ENCODE assay signal across 25 cellular contexts in genomic region chr17:61160789-61161440, GRCh38.
A peak's percentile ranks its signal among the peaks of the same experiment; 100 is the strongest.
DNase-seq lines count a peak whose midpoint lies in the region; ATAC-seq and TF ChIP-seq lines count a peak whose summit lies in the region.
"Had no signal": no experiment of that assay in that cellular context is flagged by ENCODE, and none has a peak within 500 bp of the region (broad histone marks: within the 10 kb centered on the region; RNA-seq: fewer than 3 reads in every experiment).

No MANE protein-coding gene starts in this region.

- H3K9ac ChIP-seq in SK-N-SH (no peak overlapping the region; the same call in 1 of the 2 replicates), smooth muscle cell (ENCODE audit: low read depth) (no peak overlapping the region)
- H3K9ac ChIP-seq: neural progenitor cell had no signal

- H3K4me1 ChIP-seq in HEK293 (ENCODE audit: control insufficient read depth, insufficient read depth, low read length): peaks cover 37% of the 10 kb centered on the region
- peaks cover 38 to 62% of the 10 kb centered on the region in 2 experiments for H3K4me1 ChIP-seq in SK-N-SH (ENCODE audit: control insufficient read depth in 1 of 2, insufficient read depth in 2 of 2, low read depth in 1 of 2, low read length in 1 of 2)
- H3K4me1 ChIP-seq in smooth muscle cell (ENCODE audit: low read depth): peaks cover 54% of the 10 kb centered on the region

- POLR2A ChIA-PET in HEK293 (lab: Yijun Ruan, JAX): no interaction called here
- POLR2A ChIA-PET in SK-N-SH (lab: Yijun Ruan, JAX): interaction anchor here (1.0 to 2.2 kb wide), 9 partner anchors 12 to 238 kb away, joined by 3 to 9 read pairs (median 3); partner anchors contain the start of gene TBX2

- TF ChIP-seq CTCF in HEK293 (tag by site-specific recombination; IDR thresholded peaks at IDR 0.05) (no peak), SK-N-SH (IDR thresholded peaks at IDR 0.05) (no peak), smooth muscle cell (IDR thresholded peaks at IDR 0.05; ENCODE audit: borderline replicate concordance, insufficient read depth, poor library complexity, severe bottlenecking) (no peak)

- 19% methylated on average over 2 of the region's 2 CpGs for WGBS in SK-N-SH (ENCODE audit: low lambda C conversion rate)
- 57% methylated on average over 2 of the region's 2 CpGs for WGBS in smooth muscle cell (ENCODE audit: low lambda C conversion rate)

- CTCF ChIA-PET in HEK293 (lab: Yijun Ruan, JAX): interaction anchor here (0.7 kb wide), 1 partner anchor 1047 kb away, joined by 3 read pairs; no protein-coding TSS in a partner anchor
- CTCF ChIA-PET in SK-N-SH (lab: Yijun Ruan, JAX): interaction anchor here (0.6 to 2.2 kb wide), 21 partner anchors 9 to 440 kb away, joined by 3 to 9 read pairs (median 4); partner anchors contain the start of gene TBX2

- no peak overlapping the region for H3K27ac ChIP-seq in HEK293 (ENCODE audit: extremely low read depth, low read depth, low read length)
- H3K27ac ChIP-seq in SK-N-SH (ENCODE audit: low read depth in 2 of 2, low read length in 1 of 2): peak overlapping the region; percentile 91 to 100
- H3K27ac ChIP-seq in smooth muscle cell (ENCODE audit: low read depth): peak overlapping the region; percentile 77
- H3K27ac ChIP-seq: coronary artery, esophagus squamous epithelium, neural progenitor cell had no signal

- H3K4me3 ChIP-seq in HEK293 (ENCODE audit: low read depth, low read length) (no peak overlapping the region), SK-N-SH (ENCODE audit: low read depth in 2 of 2, low read length in 1 of 2) (no peak overlapping the region), smooth muscle cell (no peak overlapping the region)
- H3K4me3 ChIP-seq: coronary artery, esophagus squamous epithelium, mucosa of descending colon, neural progenitor cell had no signal

- H3F3A ChIP-seq in SK-N-SH (replicated peaks; ENCODE audit: insufficient read depth) (peaks cover 50% of the 10 kb centered on the region), smooth muscle cell (ENCODE audit: low read depth) (no peaks in the 10 kb centered on the region)

- peak; percentile 34 for TF ChIP-seq RAD21 in SK-N-SH (IDR thresholded peaks at IDR 0.05; ENCODE audit: low read length)

- no peak for ATAC-seq in HG03095 (IDR thresholded peaks at IDR 0.05; ENCODE audit: unreplicated experiment)
- ATAC-seq: left ventricle myocardium superior, mucosa of descending colon, right cardiac atrium had no signal

- H3K27me3 ChIP-seq in SK-N-SH (ENCODE audit: insufficient read depth): no peaks in the 10 kb centered on the region
- no peaks in the 10 kb centered on the region for H3K27me3 ChIP-seq in smooth muscle cell (ENCODE audit: low read depth)
- H3K27me3 ChIP-seq: esophagus squamous epithelium, neural progenitor cell had no signal

- peak overlapping the region; percentile 23; the same call in 1 of the 2 replicates for H3K4me2 ChIP-seq in SK-N-SH
- H3K4me2 ChIP-seq in smooth muscle cell: no peak overlapping the region
- H3K4me2 ChIP-seq: neural progenitor cell had no signal

- peak; percentile 32 to 95; a peak in 2 of 4 replicates for TF ChIP-seq EP300 in SK-N-SH (IDR thresholded peaks at IDR 0.05; ENCODE audit: borderline replicate concordance in 1 of 2, low read depth in 1 of 2, low read length in 1 of 2)

- peak overlapping the region; percentile 65; the same call in 1 of the 2 replicates for H2AFZ ChIP-seq in SK-N-SH (ENCODE audit: low read depth)
- no peak overlapping the region for H2AFZ ChIP-seq in smooth muscle cell (ENCODE audit: low read depth)
- H2AFZ ChIP-seq: neural progenitor cell had no signal

- H3K9me2 ChIP-seq in SK-N-SH: no peaks in the 10 kb centered on the region

- H3K36me3 ChIP-seq in HEK293 (ENCODE audit: control insufficient read depth in 2 of 2, insufficient read depth in 1 of 2, low read length in 2 of 2) (no peaks in the 10 kb centered on the region), SK-N-SH (replicated peaks in 1 of 2; ENCODE audit: control insufficient read depth in 1 of 2, insufficient read depth in 2 of 2, low read length in 1 of 2) (no peaks in the 10 kb centered on the region), smooth muscle cell (ENCODE audit: low read depth) (no peaks in the 10 kb centered on the region)
- H3K36me3 ChIP-seq: esophagus squamous epithelium, neural progenitor cell had no signal

- H4K20me1 ChIP-seq in SK-N-SH (ENCODE audit: insufficient read depth): no peaks in the 10 kb centered on the region
- H4K20me1 ChIP-seq in smooth muscle cell (ENCODE audit: low read depth): no peaks in the 10 kb centered on the region

- DNase-seq in SK-N-SH (no peak), fibroblast of gingiva (ENCODE audit: low read depth) (peak; percentile 14), smooth muscle cell (lab: John Stamatoyannopoulos, UW; ENCODE audit: unreplicated experiment) (no peak), NCI-H2107 treated with DMSO at 0.1 percent for 48 hours (lab: John Stamatoyannopoulos, UW; ENCODE audit: unreplicated experiment) (no peak), T-helper 9 cell (no peak), DMS79 (lab: John Stamatoyannopoulos, UW) (no peak)
- DNase-seq: activated CD4-positive, alpha-beta T cell treated with anti-CD3 and anti-CD28 coated beads, Interleukin-2, amount 50 U/mL, for 48 hours; activated CD4-positive, CD25-positive, alpha-beta regulatory T cell; activated effector memory CD4-positive, alpha-beta T cell treated with Interleukin-2 at 50 U/mL for 16 hours; CD4-positive, alpha-beta memory T cell; DMS 273 treated with DMSO at 0.1 percent for 48 hours; esophagus squamous epithelium; left ventricle myocardium superior; mucosa of descending colon; NCI-H1048; NCI-H2029; NCI-H345; right cardiac atrium; Right ventricle myocardium superior; stimulated activated CD4-positive, alpha-beta T cell treated with anti-CD3 and anti-CD28 coated beads, Interleukin-4, amount 100 ng/mL, for 4 hours; stimulated activated naive CD4-positive, alpha-beta T cell had no signal

- no peaks in the 10 kb centered on the region for H3K9me3 ChIP-seq in HEK293 (ENCODE audit: control insufficient read depth, insufficient read depth, low read depth, low read length)
- no peaks in the 10 kb centered on the region for H3K9me3 ChIP-seq in SK-N-SH
- H3K9me3 ChIP-seq in smooth muscle cell (replicated peaks; ENCODE audit: low read depth): no peaks in the 10 kb centered on the region
- H3K9me3 ChIP-seq: esophagus squamous epithelium, mucosa of descending colon had no signal

- H3K79me2 ChIP-seq in SK-N-SH (ENCODE audit: insufficient read depth) (peaks cover 14% of the 10 kb centered on the region), smooth muscle cell (ENCODE audit: low read depth) (no peaks in the 10 kb centered on the region)

TF ChIP-seq in HEK293, 187 proteins besides CTCF, POLR2A, EP300 and RAD21:
- TF ChIP-seq ZNF2 (tag by site-specific recombination; IDR thresholded peaks at IDR 0.05): no peak
- TF ChIP-seq SCRT1 (tag by site-specific recombination; IDR thresholded peaks at IDR 0.05; ENCODE audit: borderline replicate concordance): 0 out of 2 replicates have a peak, but pooled peaks have one; percentile 39
- peak; percentile 86 for TF ChIP-seq SCRT2 (tag by site-specific recombination; IDR thresholded peaks at IDR 0.05)

TF ChIP-seq in SK-N-SH, 30 proteins besides CTCF, POLR2A, EP300 and RAD21 (continues in another document):
- peak; percentile 77 for TF ChIP-seq CHD2 (IDR thresholded peaks at IDR 0.05; ENCODE audit: low read length, partially characterized antibody)
- TF ChIP-seq RFX5 (IDR thresholded peaks at IDR 0.05; ENCODE audit: low read length): no peak
- TF ChIP-seq TCF12 (IDR thresholded peaks at IDR 0.05): peak; percentile 63
- TF ChIP-seq RCOR1 (IDR thresholded peaks at IDR 0.05; ENCODE audit: low read length): peak; percentile 77
- TF ChIP-seq, protein P1, sequence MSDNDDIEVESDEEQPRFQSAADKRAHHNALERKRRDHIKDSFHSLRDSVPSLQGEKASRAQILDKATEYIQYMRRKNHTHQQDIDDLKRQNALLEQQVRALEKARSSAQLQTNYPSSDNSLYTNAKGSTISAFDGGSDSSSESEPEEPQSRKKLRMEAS (IDR thresholded peaks at IDR 0.05; ENCODE audit: low read depth): no peak
- TF ChIP-seq PBX3 (IDR thresholded peaks at IDR 0.05): peak; percentile 81
- 0 out of 2 replicates have a peak, but pooled peaks have one; percentile 15 for TF ChIP-seq SIN3A (IDR thresholded peaks at IDR 0.05; ENCODE audit: borderline replicate concordance, low read depth, low read length)
- TF ChIP-seq JUND (IDR thresholded peaks at IDR 0.05): peak; percentile 9; the same call in 1 of the 2 replicates
- TF ChIP-seq GATA2 (CRISPR knock-in tag; IDR thresholded peaks at IDR 0.05): peak; percentile 6; the same call in 1 of the 2 replicates
- TF ChIP-seq, protein P2, sequence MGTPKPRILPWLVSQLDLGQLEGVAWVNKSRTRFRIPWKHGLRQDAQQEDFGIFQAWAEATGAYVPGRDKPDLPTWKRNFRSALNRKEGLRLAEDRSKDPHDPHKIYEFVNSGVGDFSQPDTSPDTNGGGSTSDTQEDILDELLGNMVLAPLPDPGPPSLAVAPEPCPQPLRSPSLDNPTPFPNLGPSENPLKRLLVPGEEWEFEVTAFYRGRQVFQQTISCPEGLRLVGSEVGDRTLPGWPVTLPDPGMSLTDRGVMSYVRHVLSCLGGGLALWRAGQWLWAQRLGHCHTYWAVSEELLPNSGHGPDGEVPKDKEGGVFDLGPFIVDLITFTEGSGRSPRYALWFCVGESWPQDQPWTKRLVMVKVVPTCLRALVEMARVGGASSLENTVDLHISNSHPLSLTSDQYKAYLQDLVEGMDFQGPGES (IDR thresholded peaks at IDR 0.05; ENCODE audit: low read depth, low read length): no peak
- TF ChIP-seq FOSL2 (IDR thresholded peaks at IDR 0.05; ENCODE audit: borderline replicate concordance, low read depth): no peak
- TF ChIP-seq MXI1 (IDR thresholded peaks at IDR 0.05; ENCODE audit: low read depth, low read length): no peak
- no peak for TF ChIP-seq USF2 (IDR thresholded peaks at IDR 0.05; ENCODE audit: borderline replicate concordance, low read depth, low read length)

Comparison
In these comparisons a context has a peak if more than half of its experiments do, and no peak if none do; other contexts are left out.
1. Of the 4 proteins assayed by ChIP-seq in both HEK293 and SK-N-SH: peak only in HEK293: none; only in SK-N-SH: PBX3; in both: none; in neither: 3.